30 cellular contexts compared by ENCODE assay signal in genomic region chr4:159460408-159460807, GRCh38.
DNase-seq lines count a peak whose midpoint lies in the region; ATAC-seq, FAIRE-seq and TF ChIP-seq lines count a peak whose summit lies in the region.
"Had no signal": no experiment of that assay in that cellular context is flagged by ENCODE, and none has a peak within 500 bp of the region (broad histone marks: within the 10 kb centered on the region; RNA-seq: fewer than 3 reads in every experiment).

No MANE protein-coding gene starts in this region.

- H3K4me1 Mint-ChIP-seq in astrocyte (ENCODE audit: low read depth, unreplicated experiment), result peaks cover 5% of the 10 kb centered on the region

- H3K4ac ChIP-seq in IMR-90 (ENCODE audit: low read depth, low read length), result no peak overlapping the region

- H4K8ac ChIP-seq in IMR-90 (ENCODE audit: low read depth in 2 of 2, low read length in 2 of 2), result no peak overlapping the region

- no peaks in the 10 kb centered on the region for H4K20me1 ChIP-seq in IMR-90 (ENCODE audit: insufficient read depth, low read length)
- no peaks in the 10 kb centered on the region for H4K20me1 ChIP-seq in astrocyte (ENCODE audit: insufficient read depth, low read length)

- CTCF ChIA-PET in IMR-90 (lab: Yijun Ruan, JAX), result no interaction called here

- H3K23ac ChIP-seq in IMR-90 (ENCODE audit: low read depth, low read length), result no peak overlapping the region

- no peaks in the 10 kb centered on the region for H3K79me1 ChIP-seq in IMR-90 (ENCODE audit: low read depth in 1 of 2, low read length in 2 of 2)

- H3K79me2 ChIP-seq in astrocyte (ENCODE audit: insufficient read depth, low read length), result no peaks in the 10 kb centered on the region

- no peak overlapping the region for H2BK5ac ChIP-seq in IMR-90 (ENCODE audit: low read depth, low read length, poor library complexity, severe bottlenecking)

- H2BK120ac ChIP-seq in IMR-90 (ENCODE audit: low read depth, low read length), result no peak overlapping the region

- dilution Hi-C loops in IMR-90 (cut with HindIII; ENCODE audit: low sequenced_read_pairs, unreplicated experiment), result no loop called here

- no peak overlapping the region for H2AK9ac ChIP-seq in IMR-90 (replicated peaks; ENCODE audit: low read depth, low read length, poor library complexity)

- peaks cover 2% of the 10 kb centered on the region; the same call in 1 of the 2 replicates for H3K27me3 ChIP-seq in IMR-90 (ENCODE audit: control insufficient read depth, insufficient read depth, low read length)
- no peaks in the 10 kb centered on the region for H3K27me3 ChIP-seq in astrocyte (ENCODE audit: insufficient read depth, low read length)
- H3K27me3 ChIP-seq: BE2C had no signal

- FAIRE-seq in astrocyte (lab: Jason Lieb, UNC), result no peak
- FAIRE-seq: GM12891, HepG2, K562 had no signal

- H3K4me2 ChIP-seq in IMR-90 (ENCODE audit: low read depth, low read length) (peak overlapping the region; percentile 67; the same call in 1 of the 2 replicates), astrocyte (ENCODE audit: low read length) (no peak overlapping the region)

- H3K18ac ChIP-seq in IMR-90 (ENCODE audit: low read depth, low read length), result no peak overlapping the region

- peaks cover 12% of the 10 kb centered on the region for H3K9me3 Mint-ChIP-seq in astrocyte (ENCODE audit: unreplicated experiment)

- H3K36me3 ChIP-seq in IMR-90 (ENCODE audit: control insufficient read depth, insufficient read depth, low read length), result no peaks in the 10 kb centered on the region
- no peaks in the 10 kb centered on the region for H3K36me3 ChIP-seq in astrocyte (ENCODE audit: insufficient read depth, low read length)
- H3K36me3 ChIP-seq: BE2C, HAP-1 had no signal

- no peak for TF ChIP-seq CTCF in IMR-90 (conservative IDR thresholded peaks at IDR 0.05; ENCODE audit: low read depth, low read length)
- no peak for TF ChIP-seq CTCF in astrocyte (IDR thresholded peaks at IDR 0.05; ENCODE audit: insufficient read depth, low read depth, low read length)

- H3K14ac ChIP-seq in IMR-90 (replicated peaks; ENCODE audit: low read depth, low read length), result no peak overlapping the region

- no peak overlapping the region for H3K4me3 Mint-ChIP-seq in astrocyte (ENCODE audit: unreplicated experiment)
- H3K4me3 Mint-ChIP-seq: CD14-positive monocyte; CD8-positive, alpha-beta memory T cell; HFFc6 had no signal

- H3K27me3 Mint-ChIP-seq in astrocyte (ENCODE audit: low read depth, unreplicated experiment), result no peaks in the 10 kb centered on the region

- no peak overlapping the region for H3K4me3 ChIP-seq in IMR-90 (ENCODE audit: insufficient read depth, low read depth, low read length)
- H3K4me3 ChIP-seq in astrocyte (ENCODE audit: insufficient read depth, low read depth, low read length), result no peak overlapping the region
- H3K4me3 ChIP-seq: HAP-1, K562 had no signal

- ATAC-seq in IMR-90 (ENCODE audit: low read depth) (peak; percentile 53; the same call in 1 of the 2 replicates), HG03175 (IDR thresholded peaks at IDR 0.05; ENCODE audit: unreplicated experiment) (no peak), HG03439 (IDR thresholded peaks at IDR 0.05; ENCODE audit: unreplicated experiment) (no peak)
- ATAC-seq: HepG2, K562, Panc1 had no signal

- in situ Hi-C loops in IMR-90 (cut with MboI; ENCODE audit: low sequenced_read_pairs), result no loop called here

- no TSS peak for BruUV-seq in IMR-90 (replicated peaks; lab: Mats Ljungman, UMichigan)

- no peak overlapping the region for H2BK20ac ChIP-seq in IMR-90 (ENCODE audit: low read depth, low read length)

- no peak overlapping the region for H3K9ac ChIP-seq in IMR-90 (ENCODE audit: low read depth, low read length)
- H3K9ac ChIP-seq in astrocyte (ENCODE audit: low read length), result no peak overlapping the region

- H3K36me3 Mint-ChIP-seq in astrocyte (ENCODE audit: low read depth, unreplicated experiment), result no peaks in the 10 kb centered on the region
- H3K36me3 Mint-ChIP-seq: CD14-positive monocyte; CD8-positive, alpha-beta memory T cell had no signal

- H3K9me3 ChIP-seq in IMR-90 (ENCODE audit: control insufficient read depth, insufficient read depth, low read length), result peaks cover 5% of the 10 kb centered on the region; the same call in 1 of the 2 replicates
- peaks cover 7% of the 10 kb centered on the region for H3K9me3 ChIP-seq in astrocyte (ENCODE audit: insufficient read depth, low read depth, low read length)
- H3K9me3 ChIP-seq: BE2C, HAP-1 had no signal

- no peak overlapping the region for H3K56ac ChIP-seq in IMR-90 (ENCODE audit: extremely low read depth, insufficient read depth, low read length)

- no peak overlapping the region for H4K91ac ChIP-seq in IMR-90 (ENCODE audit: insufficient read depth, low read depth, low read length)

- H2AFZ ChIP-seq in IMR-90 (replicated peaks; ENCODE audit: low read length, poor library complexity) (no peak overlapping the region), astrocyte (ENCODE audit: low read depth, low read length) (no peak overlapping the region)

- POLR2A ChIA-PET in IMR-90 (lab: Charles Lee; ENCODE audit: unreplicated experiment), result no interaction called here

- no peak for TF ChIP-seq POLR2A in IMR-90 (IDR thresholded peaks at IDR 0.05; ENCODE audit: low read depth, low read length)

- no peak overlapping the region for H4K5ac ChIP-seq in IMR-90 (ENCODE audit: low read depth, low read length)

- TF ChIP-seq RAD21 in IMR-90 (IDR thresholded peaks at IDR 0.05; ENCODE audit: low read length), result no peak

- H3K27ac ChIP-seq in IMR-90 (ENCODE audit: insufficient read depth, low read length), result no peak overlapping the region
- H3K27ac ChIP-seq in astrocyte (ENCODE audit: low read depth, low read length), result no peak overlapping the region
- H3K27ac ChIP-seq: RWPE1 had no signal

- no peak overlapping the region for H2AK5ac ChIP-seq in IMR-90 (ENCODE audit: low read depth, low read length)

- intact Hi-C loops in IMR-90 (cut with micrococcal nuclease), result no loop called here

- H3K4me1 ChIP-seq in IMR-90 (ENCODE audit: control insufficient read depth, insufficient read depth, low read length) (no peaks in the 10 kb centered on the region), astrocyte (ENCODE audit: insufficient read depth, low read length) (no peaks in the 10 kb centered on the region)
- H3K4me1 ChIP-seq: BE2C, HAP-1 had no signal

- no peak overlapping the region for H3K27ac Mint-ChIP-seq in astrocyte (ENCODE audit: unreplicated experiment)
- H3K27ac Mint-ChIP-seq: CD14-positive monocyte; CD8-positive, alpha-beta memory T cell; HFFc6 had no signal

- no peak overlapping the region for H2BK15ac ChIP-seq in IMR-90 (ENCODE audit: low read depth, low read length)

- H3K9me1 ChIP-seq in IMR-90 (ENCODE audit: insufficient read depth, low read length), result no peaks in the 10 kb centered on the region

- DNase-seq in IMR-90 (peak; percentile 20), astrocyte (ENCODE audit: low read depth) (peak; percentile 14), iris pigment epithelial cell (ENCODE audit: low read depth) (peak; percentile 17), HUDEP-2 (lab: John Stamatoyannopoulos, UW; ENCODE audit: unreplicated experiment in 76 of 76) (no peak)
- no peak for DNase-seq in activated CD4-positive, alpha-beta T cell treated with anti-CD3 and anti-CD28 coated beads for 4 hours
- DNase-seq: BE2C; Calu3; CD8-positive, alpha-beta memory T cell; DMS79 treated with DMSO at 0.1 percent for 48 hours; GF-D8; GOT3; HFFc6; Kasumi-1; MV-4-11; NCI-H1105; NCI-H1436 treated with DMSO at 0.1 percent for 48 hours; NCI-H187 treated with DMSO at 0.1 percent for 48 hours; NCI-H446 treated with DMSO at 0.1 percent for 48 hours; NCI-H526; NCI-H82; SHP77 had no signal

TF ChIP-seq in IMR-90, 13 proteins besides CTCF, POLR2A, EP300 and RAD21:
- TF ChIP-seq BHLHE40 (IDR thresholded peaks at IDR 0.05; ENCODE audit: low read depth, low read length) (no peak), MXI1 (IDR thresholded peaks at IDR 0.05; ENCODE audit: borderline replicate concordance, low read depth, low read length) (no peak), ELK1 (IDR thresholded peaks at IDR 0.05; ENCODE audit: borderline replicate concordance, low read depth, low read length) (no peak), MAFK (IDR thresholded peaks at IDR 0.05; ENCODE audit: low read depth, low read length) (no peak), MAZ (IDR thresholded peaks at IDR 0.05; ENCODE audit: borderline replicate concordance, low read depth, low read length) (no peak), CHD1 (IDR thresholded peaks at IDR 0.05; ENCODE audit: low read depth, low read length) (no peak), CEBPB (IDR thresholded peaks at IDR 0.05; ENCODE audit: low read depth, low read length) (no peak), RCOR1 (IDR thresholded peaks at IDR 0.05; ENCODE audit: insufficient replicate concordance, low read length) (no peak), NFE2L2 (IDR thresholded peaks at IDR 0.05; ENCODE audit: low read depth, low read length) (no peak), RFX5 (IDR thresholded peaks at IDR 0.05; ENCODE audit: low read depth, low read length) (no peak), SMC3 (IDR thresholded peaks at IDR 0.05; ENCODE audit: low read depth, low read length) (no peak), USF2 (IDR thresholded peaks at IDR 0.05; ENCODE audit: low read depth, low read length) (no peak), FOS (IDR thresholded peaks at IDR 0.05; ENCODE audit: low read depth, low read length) (no peak)

Comparison
In these comparisons a context has a peak if more than half of its experiments do, and no peak if none do; other contexts are left out.
1. DNase-seq: peak in IMR-90 (single experiment), astrocyte (single experiment) and iris pigment epithelial cell (single experiment); none in activated CD4-positive, alpha-beta T cell treated with anti-CD3 and anti-CD28 coated beads for 4 hours (0 of 2) and HUDEP-2 (0 of 76).